In genomic region chr12:118377891-118378470, GRCh38 we compare ENCODE assay signal across 7 cellular contexts. TPM values are rescaled to one million over a fixed set of nuclear protein-coding genes. Genes with fewer than 3 reads are reported as not detected.
DNase-seq lines count a peak whose midpoint lies in the region; ATAC-seq and TF ChIP-seq lines count a peak whose summit lies in the region.

No MANE protein-coding gene starts in this region.

- peak overlapping the region; percentile 95 to 99 (median 99) for H3K4me3 ChIP-seq in spleen

- H3K4me1 ChIP-seq in spleen, result peaks cover 17 to 64% (median 39%) of the 10 kb centered on the region in 6 donors

- DNase-seq in NCI-H1694 (lab: John Stamatoyannopoulos, UW) (peak; percentile 57), UCSD-AML1 (lab: John Stamatoyannopoulos, UW; ENCODE audit: unreplicated experiment) (peak; percentile 66), T47D (ENCODE audit: low read depth in 1 of 2, low spot score in 1 of 2) (peak; percentile 48 to 75), iPS-NIHi7 (ENCODE audit: extremely low spot score) (peak; percentile 57), spleen (peak; percentile 86)

- 36 to 37% (median 37%) methylated on average over 8 of the region's 8 CpGs for WGBS in spleen, 5 donors

- in situ Hi-C loops in T47D (cut with HindIII; ENCODE audit: low pct_unique_long_range_greater_than_20kb, low sequenced_read_pairs), result no loop called here

- H3K9me3 ChIP-seq in spleen, result no peaks in the 10 kb centered on the region

- TF ChIP-seq CTCF in GM12872 (IDR thresholded peaks at IDR 0.05; ENCODE audit: insufficient read depth, low read depth, low read length) (peak; percentile 90), spleen (IDR thresholded peaks at IDR 0.05 in 8 of 11, conservative IDR thresholded peaks at IDR 0.05 in 3 of 11) (peak; percentile 87 to 97 (median 95))

- H3K36me3 ChIP-seq in spleen, result peaks cover 0 to 46% (median 41%) of the 10 kb centered on the region in 6 donors

- no peak for ATAC-seq in GM19324 (IDR thresholded peaks at IDR 0.05; ENCODE audit: low FRiP score, unreplicated experiment)

- TF ChIP-seq POLR2A in spleen (IDR thresholded peaks at IDR 0.05), result no peak

- intact Hi-C loops in spleen (cut with DNase I; ENCODE audit: low total_unique reads), result loop anchor here (5.0 to 10.0 kb wide), 2 partner anchors 196 to 253 kb away; no protein-coding TSS in a partner anchor

- H3K27me3 ChIP-seq in spleen (replicated peaks in 1 of 7), result no peaks in the 10 kb centered on the region

- peak overlapping the region in 6 of 8 donors; percentile 92 to 98 (median 96) for H3K27ac ChIP-seq in spleen

RNA-seq across cellular contexts. Expression of gene SUDS3, which starts 1.6 kb away (rescaled TPM):
- total RNA-seq in spleen, result 10 to 100 TPM; 27.3 to 90.9 (median 29.9) TPM
- polyA plus RNA-seq in spleen, result 10 to 100 TPM in 2 of 3 donors, 1 to 10 TPM in 1; 8.3 to 14.3 (median 10.8) TPM

RNA-seq across cellular contexts. Expression of gene TAOK3, which starts 5.3 kb away (rescaled TPM):
- total RNA-seq in spleen, result 10 to 100 TPM; 53.9 to 80.8 (median 63.2) TPM
- polyA plus RNA-seq in spleen, result 10 to 100 TPM; 12.7 to 15.7 (median 13.1) TPM
